Comparison of ENCODE assay signal across 33 cellular contexts in the genomic region with DNA sequence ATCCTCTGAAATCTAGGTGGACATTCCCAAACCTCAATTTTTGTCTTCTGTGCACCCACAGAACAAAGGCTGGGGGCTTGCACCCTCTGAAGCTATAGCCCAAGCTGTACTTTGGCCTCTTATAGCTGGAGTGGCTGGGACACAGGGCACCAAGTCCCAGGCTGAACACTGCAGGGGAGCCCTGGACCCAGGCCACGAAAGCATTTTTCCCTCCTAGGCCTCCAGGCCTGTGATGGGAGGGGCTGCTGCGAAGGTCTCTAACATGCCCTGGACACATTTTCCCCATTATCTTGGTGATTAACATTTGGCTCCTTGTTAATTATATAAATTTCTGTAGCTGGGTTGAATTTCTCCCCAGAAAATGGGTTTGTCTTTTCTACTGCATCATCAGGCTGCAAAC.
"Had no signal": no experiment of that assay in that cellular context is flagged by ENCODE, and none has a peak within 500 bp of the region (broad histone marks: within the 10 kb centered on the region; RNA-seq: fewer than 3 reads in every experiment).

No MANE protein-coding gene starts in this region.

- FAIRE-seq: astrocyte, bronchial epithelial cell had no signal

- H3K9me3 ChIP-seq: adrenal gland, ascending aorta had no signal

- H3K27ac ChIP-seq: adrenal gland, ascending aorta, brain microvascular endothelial cell, breast epithelium, cardiac muscle cell had no signal

- H3K4me1 ChIP-seq: adrenal gland, ascending aorta, breast epithelium had no signal

- H3K36me3 ChIP-seq: adrenal gland, ascending aorta, brain microvascular endothelial cell, breast epithelium, cardiac muscle cell had no signal

- ATAC-seq: activated naive CD4-positive, alpha-beta T cell treated with anti-CD3 and anti-CD28 coated beads, Interleukin-2, amount 50 U/mL, for 72 hours; activated naive CD8-positive, alpha-beta T cell treated with anti-CD3 and anti-CD28 coated beads, Interleukin-2, amount 50 U/mL, for 24 hours; activated T-cell treated with anti-CD3 and anti-CD28 coated beads, Interleukin-2, amount 50 U/mL, for 4 hours; activated T-cell treated with anti-CD3 and anti-CD28 coated beads, Interleukin-2, amount 50 U/mL, for 72 hours; activated T-helper 17 cell treated with anti-CD3 and anti-CD28 coated beads, Interleukin-2, amount 50 U/mL, for 72 hours had no signal

- DNase-seq: activated effector memory CD4-positive, alpha-beta T cell treated with anti-CD3 and anti-CD28 coated beads, Interleukin-2, amount 50 U/mL, for 16 hours; activated effector memory CD4-positive, alpha-beta T cell treated with Interleukin-2 at 50 U/mL for 16 hours; activated gamma-delta T cell; activated gamma-delta T cell treated with Interleukin-2 at 50 U/mL for 16 hours; activated naive CD4-positive, alpha-beta T cell; activated naive CD4-positive, alpha-beta T cell treated with anti-CD3 and anti-CD28 coated beads for 36 hours; activated naive CD4-positive, alpha-beta T cell treated with anti-CD3 and anti-CD28 coated beads, Interleukin-2, amount 10 ng/mL, durations not matched to agents 7 days and 5 days; activated naive CD4-positive, alpha-beta T cell treated with anti-CD3 and anti-CD28 coated beads, Interleukin-2, amount 50 U/mL, for 16 hours; activated naive CD4-positive, alpha-beta T cell treated with Interleukin-2 at 50 U/mL for 16 hours; activated naive CD8-positive, alpha-beta T cell treated with anti-CD3 and anti-CD28 coated beads for 36 hours; activated naive CD8-positive, alpha-beta T cell treated with anti-CD3 and anti-CD28 coated beads, Interleukin-2, amount 10 ng/mL, durations not matched to agents 7 days and 5 days; activated naive CD8-positive, alpha-beta T cell treated with anti-CD3 and anti-CD28 coated beads, Interleukin-2, amount 50 U/mL, for 24 hours; activated T-cell treated with anti-CD3 and anti-CD28 coated beads, Interleukin-2, amount 50 U/mL, for 1 hour; activated T-cell treated with anti-CD3 and anti-CD28 coated beads, Interleukin-2, amount 50 U/mL, for 24 hours; activated T-cell treated with anti-CD3 and anti-CD28 coated beads, Interleukin-2, amount 50 U/mL, for 4 hours; activated T-cell treated with anti-CD3 and anti-CD28 coated beads, Interleukin-2, amount 50 U/mL, for 48 hours; activated T-cell treated with anti-CD3 and anti-CD28 coated beads, Interleukin-2, amount 50 U/mL, for 72 hours; adrenal gland; amniotic stem cell; amygdala; anterior cingulate cortex; aorta; brain microvascular endothelial cell; caudate nucleus; central memory CD4-positive, alpha-beta T cell; cerebellar nuclear complex had no signal

- H3K27me3 ChIP-seq: adrenal gland, ascending aorta, brain microvascular endothelial cell, breast epithelium, cardiac muscle cell had no signal

- H3K4me3 ChIP-seq: adrenal gland, ascending aorta, breast epithelium, cardiac muscle cell had no signal
